6 cellular contexts compared by ENCODE assay signal in the genomic region with DNA sequence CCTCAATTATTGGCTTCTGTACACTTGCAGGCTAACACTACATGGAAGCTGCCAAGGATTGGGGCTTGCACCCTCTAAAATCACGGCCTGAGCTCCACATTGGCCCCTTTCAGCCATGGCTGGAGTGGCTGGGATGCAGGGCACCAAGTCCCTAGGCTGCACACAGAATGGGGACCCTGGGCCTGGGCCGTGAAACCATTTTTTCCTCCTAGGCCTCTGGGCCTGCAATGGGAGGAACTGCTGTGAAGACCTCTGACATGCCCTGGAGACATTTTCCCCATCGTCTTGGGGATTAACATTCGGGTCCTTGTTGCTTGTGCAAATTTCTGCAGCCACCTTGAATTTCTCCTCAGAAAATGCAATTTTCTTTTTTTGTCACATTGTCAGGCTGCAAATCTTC. TPM values are rescaled to one million over a fixed set of nuclear protein-coding genes. Genes with fewer than 3 reads are reported as not detected.
"Had no signal": no experiment of that assay in that cellular context is flagged by ENCODE, and none has a peak within 500 bp of the region (broad histone marks: within the 10 kb centered on the region; RNA-seq: fewer than 3 reads in every experiment).

No MANE protein-coding gene starts in this region.

RNA-seq across cellular contexts. Expression of gene OLFM1, which starts 23.6 kb away (rescaled TPM):
- total RNA-seq: activated B cell treated with CpG ODN at 0.5 μM for 24 hours; activated CD8-positive, alpha-beta T cell treated with anti-CD3 and anti-CD28 coated beads for 36 hours; activated naive CD4-positive, alpha-beta T cell treated with anti-CD3 and anti-CD28 coated beads, Interleukin-2, amount 50 U/mL, for 72 hours; activated naive CD8-positive, alpha-beta T cell treated with anti-CD3 and anti-CD28 coated beads, Interleukin-2, amount 10 ng/mL, durations not matched to agents 7 days and 5 days; epithelial cell of proximal tubule; T-helper 17 cell had no signal
